ENCODE assay signal across 3 cellular contexts in the genomic region with DNA sequence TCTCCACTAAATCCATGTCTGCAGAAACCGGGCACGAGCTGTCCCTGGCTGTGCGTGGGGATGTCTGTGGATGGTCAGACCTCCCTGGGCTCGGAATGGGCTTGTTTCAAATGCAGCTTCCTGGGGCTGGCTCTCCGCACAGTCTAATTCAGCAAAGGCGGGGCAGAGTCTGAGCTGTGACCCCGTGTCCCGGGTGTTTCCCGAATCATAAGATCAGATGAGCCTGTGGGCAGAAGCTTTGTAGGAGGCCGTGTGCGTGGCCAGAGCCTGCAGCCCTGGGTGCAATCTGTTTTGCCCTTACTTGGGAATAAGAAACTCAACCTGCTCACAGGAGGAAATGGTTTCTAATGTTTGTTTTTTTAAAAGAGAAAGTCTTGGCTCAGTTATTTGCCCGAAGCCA.
A peak's percentile ranks its signal among the peaks of the same experiment; 100 is the strongest.
TF ChIP-seq lines count a peak whose summit lies in the region.

No MANE protein-coding gene starts in this region.

TF ChIP-seq in SK-N-SH, 30 proteins besides CTCF, POLR2A, EP300 and RAD21:
- TF ChIP-seq SIN3A (IDR thresholded peaks at IDR 0.05; ENCODE audit: borderline replicate concordance, low read depth, low read length) = no peak
- TF ChIP-seq, protein P1, sequence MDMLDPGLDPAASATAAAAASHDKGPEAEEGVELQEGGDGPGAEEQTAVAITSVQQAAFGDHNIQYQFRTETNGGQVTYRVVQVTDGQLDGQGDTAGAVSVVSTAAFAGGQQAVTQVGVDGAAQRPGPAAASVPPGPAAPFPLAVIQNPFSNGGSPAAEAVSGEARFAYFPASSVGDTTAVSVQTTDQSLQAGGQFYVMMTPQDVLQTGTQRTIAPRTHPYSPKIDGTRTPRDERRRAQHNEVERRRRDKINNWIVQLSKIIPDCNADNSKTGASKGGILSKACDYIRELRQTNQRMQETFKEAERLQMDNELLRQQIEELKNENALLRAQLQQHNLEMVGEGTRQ (IDR thresholded peaks at IDR 0.05; ENCODE audit: borderline replicate concordance, low read depth, low read length) = no peak

TF ChIP-seq in SK-N-SH treated with all-trans-retinoic acid at 6 μM for 48 hours, 23 proteins besides CTCF, POLR2A, EP300 and RAD21:
- TF ChIP-seq, protein P2, sequence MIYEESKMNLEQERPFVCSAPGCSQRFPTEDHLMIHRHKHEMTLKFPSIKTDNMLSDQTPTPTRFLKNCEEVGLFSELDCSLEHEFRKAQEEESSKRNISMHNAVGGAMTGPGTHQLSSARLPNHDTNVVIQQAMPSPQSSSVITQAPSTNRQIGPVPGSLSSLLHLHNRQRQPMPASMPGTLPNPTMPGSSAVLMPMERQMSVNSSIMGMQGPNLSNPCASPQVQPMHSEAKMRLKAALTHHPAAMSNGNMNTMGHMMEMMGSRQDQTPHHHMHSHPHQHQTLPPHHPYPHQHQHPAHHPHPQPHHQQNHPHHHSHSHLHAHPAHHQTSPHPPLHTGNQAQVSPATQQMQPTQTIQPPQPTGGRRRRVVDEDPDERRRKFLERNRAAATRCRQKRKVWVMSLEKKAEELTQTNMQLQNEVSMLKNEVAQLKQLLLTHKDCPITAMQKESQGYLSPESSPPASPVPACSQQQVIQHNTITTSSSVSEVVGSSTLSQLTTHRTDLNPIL (CRISPR knock-in tag; IDR thresholded peaks at IDR 0.05; ENCODE audit: low read depth) = no peak
- no peak for TF ChIP-seq TCF4 (CRISPR knock-in tag; IDR thresholded peaks at IDR 0.05; ENCODE audit: borderline replicate concordance)
- no peak for TF ChIP-seq ZNF565 (CRISPR knock-in tag; conservative IDR thresholded peaks at IDR 0.05; ENCODE audit: low read depth)
- TF ChIP-seq TOX (CRISPR knock-in tag; IDR thresholded peaks at IDR 0.05; ENCODE audit: borderline replicate concordance) = no peak
- TF ChIP-seq SNAI2 (CRISPR knock-in tag; IDR thresholded peaks at IDR 0.05) = no peak
- TF ChIP-seq OSR1 (CRISPR knock-in tag; IDR thresholded peaks at IDR 0.05) = no peak
- TF ChIP-seq RARB (CRISPR knock-in tag; IDR thresholded peaks at IDR 0.05) = no peak
- no peak for TF ChIP-seq ISL1 (CRISPR knock-in tag; IDR thresholded peaks at IDR 0.05)

TF ChIP-seq in HepG2, 621 proteins besides CTCF, POLR2A, EP300 and RAD21:
- TF ChIP-seq RBAK (CRISPR knock-in tag; IDR thresholded peaks at IDR 0.05) (no peak), ZMYM2 (CRISPR knock-in tag; IDR thresholded peaks at IDR 0.05) (no peak), AGO1 (IDR thresholded peaks at IDR 0.05; ENCODE audit: low read depth, low read length, poor library complexity, severe bottlenecking) (no peak), THAP11 (CRISPR knock-in tag; IDR thresholded peaks at IDR 0.05) (no peak), RFX5 (IDR thresholded peaks at IDR 0.05; ENCODE audit: low read depth, low read length) (no peak), KLF12 (CRISPR knock-in tag; IDR thresholded peaks at IDR 0.05; ENCODE audit: borderline replicate concordance) (0 out of 2 replicates have a peak, but pooled peaks have one; percentile 35), ZNF337 (CRISPR knock-in tag; IDR thresholded peaks at IDR 0.05; ENCODE audit: borderline replicate concordance, low read depth) (no peak), NFE2 (CRISPR knock-in tag; IDR thresholded peaks at IDR 0.05) (no peak)
- TF ChIP-seq, protein P3, sequence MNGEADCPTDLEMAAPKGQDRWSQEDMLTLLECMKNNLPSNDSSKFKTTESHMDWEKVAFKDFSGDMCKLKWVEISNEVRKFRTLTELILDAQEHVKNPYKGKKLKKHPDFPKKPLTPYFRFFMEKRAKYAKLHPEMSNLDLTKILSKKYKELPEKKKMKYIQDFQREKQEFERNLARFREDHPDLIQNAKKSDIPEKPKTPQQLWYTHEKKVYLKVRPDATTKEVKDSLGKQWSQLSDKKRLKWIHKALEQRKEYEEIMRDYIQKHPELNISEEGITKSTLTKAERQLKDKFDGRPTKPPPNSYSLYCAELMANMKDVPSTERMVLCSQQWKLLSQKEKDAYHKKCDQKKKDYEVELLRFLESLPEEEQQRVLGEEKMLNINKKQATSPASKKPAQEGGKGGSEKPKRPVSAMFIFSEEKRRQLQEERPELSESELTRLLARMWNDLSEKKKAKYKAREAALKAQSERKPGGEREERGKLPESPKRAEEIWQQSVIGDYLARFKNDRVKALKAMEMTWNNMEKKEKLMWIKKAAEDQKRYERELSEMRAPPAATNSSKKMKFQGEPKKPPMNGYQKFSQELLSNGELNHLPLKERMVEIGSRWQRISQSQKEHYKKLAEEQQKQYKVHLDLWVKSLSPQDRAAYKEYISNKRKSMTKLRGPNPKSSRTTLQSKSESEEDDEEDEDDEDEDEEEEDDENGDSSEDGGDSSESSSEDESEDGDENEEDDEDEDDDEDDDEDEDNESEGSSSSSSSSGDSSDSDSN (CRISPR knock-in tag; IDR thresholded peaks at IDR 0.05) = peak; percentile 44; the same call in 1 of the 2 replicates
- TF ChIP-seq, protein P4, sequence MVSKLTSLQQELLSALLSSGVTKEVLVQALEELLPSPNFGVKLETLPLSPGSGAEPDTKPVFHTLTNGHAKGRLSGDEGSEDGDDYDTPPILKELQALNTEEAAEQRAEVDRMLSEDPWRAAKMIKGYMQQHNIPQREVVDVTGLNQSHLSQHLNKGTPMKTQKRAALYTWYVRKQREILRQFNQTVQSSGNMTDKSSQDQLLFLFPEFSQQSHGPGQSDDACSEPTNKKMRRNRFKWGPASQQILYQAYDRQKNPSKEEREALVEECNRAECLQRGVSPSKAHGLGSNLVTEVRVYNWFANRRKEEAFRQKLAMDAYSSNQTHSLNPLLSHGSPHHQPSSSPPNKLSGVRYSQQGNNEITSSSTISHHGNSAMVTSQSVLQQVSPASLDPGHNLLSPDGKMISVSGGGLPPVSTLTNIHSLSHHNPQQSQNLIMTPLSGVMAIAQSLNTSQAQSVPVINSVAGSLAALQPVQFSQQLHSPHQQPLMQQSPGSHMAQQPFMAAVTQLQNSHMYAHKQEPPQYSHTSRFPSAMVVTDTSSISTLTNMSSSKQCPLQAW (CRISPR knock-in tag; IDR thresholded peaks at IDR 0.05) = no peak
- TF ChIP-seq, protein P5, sequence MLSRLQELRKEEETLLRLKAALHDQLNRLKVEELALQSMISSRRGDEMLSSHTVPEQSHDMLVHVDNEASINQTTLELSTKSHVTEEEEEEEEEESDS (CRISPR knock-in tag; IDR thresholded peaks at IDR 0.05; ENCODE audit: borderline replicate concordance) = no peak
- TF ChIP-seq, protein P6, sequence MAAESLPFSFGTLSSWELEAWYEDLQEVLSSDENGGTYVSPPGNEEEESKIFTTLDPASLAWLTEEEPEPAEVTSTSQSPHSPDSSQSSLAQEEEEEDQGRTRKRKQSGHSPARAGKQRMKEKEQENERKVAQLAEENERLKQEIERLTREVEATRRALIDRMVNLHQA (CRISPR knock-in tag; IDR thresholded peaks at IDR 0.05) = no peak
